Comparison of ENCODE assay signal across 13 cellular contexts in the genomic region with DNA sequence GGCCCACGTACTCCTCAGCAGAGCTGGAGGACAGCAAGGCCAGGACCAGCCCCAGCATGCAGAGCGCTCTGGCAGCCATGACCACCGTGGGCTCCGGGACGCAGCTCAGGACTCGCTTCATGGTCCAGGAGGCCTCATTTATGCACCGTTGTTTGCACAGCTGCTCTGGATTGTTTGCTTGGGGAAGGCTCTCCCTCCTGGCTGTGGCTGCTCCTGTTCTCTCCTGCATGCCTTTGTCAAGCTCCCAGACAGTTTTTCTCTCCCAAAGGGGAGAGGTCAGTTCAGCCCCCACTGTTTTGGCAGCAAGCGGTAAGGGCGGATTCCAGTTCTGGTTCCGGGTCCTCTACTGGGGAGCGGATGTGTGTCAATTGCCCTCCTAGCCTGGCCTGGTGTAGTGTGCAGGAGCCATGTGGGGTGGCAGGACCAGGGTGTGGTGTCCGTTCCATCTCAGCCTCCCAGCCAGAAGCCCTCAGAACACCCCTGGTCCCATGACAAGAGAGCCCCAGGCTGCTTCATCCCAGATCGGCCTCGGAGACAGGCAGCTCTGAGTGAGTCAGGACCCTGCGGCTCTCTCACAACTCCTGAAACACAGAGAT. TPM values are rescaled to one million over a fixed set of nuclear protein-coding genes. Genes with fewer than 3 reads are reported as not detected.
DNase-seq lines count a peak whose midpoint lies in the region; FAIRE-seq and TF ChIP-seq lines count a peak whose summit lies in the region.
"Had no signal": no experiment of that assay in that cellular context is flagged by ENCODE, and none has a peak within 500 bp of the region (broad histone marks: within the 10 kb centered on the region; RNA-seq: fewer than 3 reads in every experiment).

A gene with protein sequence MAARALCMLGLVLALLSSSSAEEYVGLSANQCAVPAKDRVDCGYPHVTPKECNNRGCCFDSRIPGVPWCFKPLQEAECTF (minus strand): TSS at position 114 of the 596 bp plus-strand sequence. CDS start 35 bp downstream, at position 79.

- H3K9me3 Mint-ChIP-seq in astrocyte (ENCODE audit: unreplicated experiment) = no peaks in the 10 kb centered on the region
- H3K9me3 Mint-ChIP-seq: activated T-helper 17 cell treated with anti-CD3 and anti-CD28 coated beads, Interleukin-2, amount 50 U/mL, for 72 hours; CD4-positive, alpha-beta T cell had no signal

- DNase-seq in COLO829 (ENCODE audit: low spot score) (peak; percentile 59), NCI-H187 (lab: John Stamatoyannopoulos, UW) (peak; percentile 82 to 90), astrocyte (ENCODE audit: low read depth) (no peak), lung microvascular endothelial cell (ENCODE audit: low read depth in 2 of 2) (peak in 1 of 2 donors; percentile 94), NCI-H524 treated with DMSO at 0.1 percent for 48 hours (lab: John Stamatoyannopoulos, UW) (no peak), HTR-8/SVneo (ENCODE audit: insufficient read length, low spot score) (no peak), amygdala (lab: John Stamatoyannopoulos, UW) (no peak)
- DNase-seq in stimulated activated CD4-positive, alpha-beta T cell treated with anti-CD3 and anti-CD28 coated beads, Interleukin-4, amount 100 ng/mL, for 1 hour = no peak
- DNase-seq: foreskin keratinocyte had no signal

- peak within 1 kb of the TSS; percentile 47 for H2AFZ ChIP-seq in astrocyte (ENCODE audit: low read depth, low read length)

- no peaks in the 10 kb centered on the region for H3K36me3 ChIP-seq in astrocyte (ENCODE audit: insufficient read depth, low read length)
- H3K36me3 ChIP-seq: thoracic aorta had no signal

- H3K27ac Mint-ChIP-seq in astrocyte (ENCODE audit: unreplicated experiment) = peak within 1 kb of the TSS; percentile 18
- H3K27ac Mint-ChIP-seq: activated T-helper 17 cell treated with anti-CD3 and anti-CD28 coated beads, Interleukin-2, amount 50 U/mL, for 72 hours; CD4-positive, alpha-beta T cell had no signal

- H3K4me2 ChIP-seq in astrocyte (ENCODE audit: low read length) = no peak within 1 kb of the TSS

- H3K4me3 Mint-ChIP-seq in astrocyte (ENCODE audit: unreplicated experiment) = no peak within 1 kb of the TSS
- H3K4me3 Mint-ChIP-seq: activated T-helper 17 cell treated with anti-CD3 and anti-CD28 coated beads, Interleukin-2, amount 50 U/mL, for 72 hours; CD4-positive, alpha-beta T cell had no signal

- no peak within 1 kb of the TSS for H3K9ac ChIP-seq in astrocyte (ENCODE audit: low read length)

- H3K4me1 Mint-ChIP-seq in astrocyte (ENCODE audit: low read depth, unreplicated experiment) = peaks cover 5% of the 10 kb centered on the region
- H3K4me1 Mint-ChIP-seq: activated T-helper 17 cell treated with anti-CD3 and anti-CD28 coated beads, Interleukin-2, amount 50 U/mL, for 72 hours had no signal

- H3K4me3 ChIP-seq in astrocyte (ENCODE audit: insufficient read depth, low read depth, low read length) = no peak within 1 kb of the TSS
- H3K4me3 ChIP-seq: SK-N-MC, thoracic aorta had no signal

- TF ChIP-seq CTCF in astrocyte (IDR thresholded peaks at IDR 0.05; ENCODE audit: insufficient read depth, low read depth, low read length) = no peak

- FAIRE-seq in astrocyte (lab: Jason Lieb, UNC) (no peak), HTR-8/SVneo (lab: Jason Lieb, UNC) (no peak)

- H3K79me2 ChIP-seq in astrocyte (ENCODE audit: insufficient read depth, low read length) = no peaks in the 10 kb centered on the region

- H3K27me3 Mint-ChIP-seq in astrocyte (ENCODE audit: low read depth, unreplicated experiment) = peaks cover 40% of the 10 kb centered on the region
- H3K27me3 Mint-ChIP-seq: activated T-helper 17 cell treated with anti-CD3 and anti-CD28 coated beads, Interleukin-2, amount 50 U/mL, for 72 hours; CD4-positive, alpha-beta T cell had no signal

- H3K27ac ChIP-seq in astrocyte (ENCODE audit: low read depth, low read length) = no peak within 1 kb of the TSS
- H3K27ac ChIP-seq: foreskin keratinocyte, SK-N-MC, thoracic aorta had no signal

- no peaks in the 10 kb centered on the region for H4K20me1 ChIP-seq in astrocyte (ENCODE audit: insufficient read depth, low read length)

- H3K4me1 ChIP-seq in astrocyte (ENCODE audit: insufficient read depth, low read length) = peaks cover 3% of the 10 kb centered on the region
- H3K4me1 ChIP-seq: foreskin keratinocyte had no signal

- no peaks in the 10 kb centered on the region for H3K9me3 ChIP-seq in astrocyte (ENCODE audit: insufficient read depth, low read depth, low read length)
- H3K9me3 ChIP-seq: thoracic aorta had no signal

- H3K36me3 Mint-ChIP-seq in astrocyte (ENCODE audit: low read depth, unreplicated experiment) = no peaks in the 10 kb centered on the region

- peaks cover 7% of the 10 kb centered on the region for H3K27me3 ChIP-seq in astrocyte (ENCODE audit: insufficient read depth, low read length)

RNA-seq across cellular contexts. Expression of the gene that starts here (rescaled TPM):
- total RNA-seq in astrocyte = 0.84 TPM in 1 of 2 replicates, not detected in the other
- 138 and 1,055 TPM in 2 replicates for total RNA-seq in lung microvascular endothelial cell
- total RNA-seq: activated T-helper 17 cell treated with anti-CD3 and anti-CD28 coated beads, Interleukin-2, amount 50 U/mL, for 72 hours; CD4-positive, alpha-beta T cell; foreskin keratinocyte had no signal

Comparison
In these comparisons a context has a peak if more than half of its experiments do, and no peak if none do; other contexts are left out.
1. RNA of the gene that starts here (total RNA-seq): 138 to 1,055 TPM in lung microvascular endothelial cell; 0.84 TPM in astrocyte; every median in the first group is over 10 times any median in the second.
2. DNase-seq: peak in COLO829 (single experiment) and NCI-H187 (2 of 2); none in astrocyte (single experiment), stimulated activated CD4-positive, alpha-beta T cell treated with anti-CD3 and anti-CD28 coated beads, Interleukin-4, amount 100 ng/mL, for 1 hour (single experiment), NCI-H524 treated with DMSO at 0.1 percent for 48 hours (single experiment), HTR-8/SVneo (single experiment) and amygdala (0 of 56).